Comparison of ENCODE assay signal across 8 cellular contexts in genomic region chr19:40807147-40808020, GRCh38. TPM values are rescaled to one million over a fixed set of nuclear protein-coding genes. Genes with fewer than 3 reads are reported as not detected.
A peak's percentile ranks its signal among the peaks of the same experiment; 100 is the strongest.
DNase-seq lines count a peak whose midpoint lies in the region; ATAC-seq and TF ChIP-seq lines count a peak whose summit lies in the region.

No MANE protein-coding gene starts in this region.

- H3K27me3 ChIP-seq in foreskin keratinocyte (no peaks in the 10 kb centered on the region), stomach (no peaks in the 10 kb centered on the region)

- peak overlapping the region; percentile 98 for H3K27ac Mint-ChIP-seq in T-helper 17 cell

- H3K4me3 ChIP-seq in stomach = peak overlapping the region in 1 of 4 donors; percentile 33

- H3K4me1 ChIP-seq in foreskin keratinocyte = peaks cover 15% of the 10 kb centered on the region
- H3K4me1 ChIP-seq in stomach = peaks cover 70 to 94% (median 93%) of the 10 kb centered on the region in 4 donors

- H3K27ac ChIP-seq in foreskin keratinocyte (no peak overlapping the region), stomach (peak overlapping the region; percentile 68 to 99 (median 95))

- no peaks in the 10 kb centered on the region for H3K9me3 ChIP-seq in T-helper 17 cell (ENCODE audit: control insufficient read depth, low read length, poor library complexity, severe bottlenecking)
- H3K9me3 ChIP-seq in stomach = no peaks in the 10 kb centered on the region

- DNase-seq in activated CD4-positive, alpha-beta T cell treated with anti-CD3 and anti-CD28 coated beads for 48 hours = peak; percentile 46
- no peak for DNase-seq in activated CD4-positive, alpha-beta T cell treated with anti-CD3 and anti-CD28 coated beads, Interleukin-2, amount 50 U/mL, for 48 hours
- DNase-seq in T-helper 17 cell = no peak
- no peak for DNase-seq in foreskin keratinocyte
- DNase-seq in stomach = no peak
- DNase-seq in AG08395 (ENCODE audit: low spot score) = no peak

- H3K36me3 Mint-ChIP-seq in T-helper 17 cell (ENCODE audit: low read depth) = peaks cover 4% of the 10 kb centered on the region

- peaks cover 19 to 33% (median 31%) of the 10 kb centered on the region in 4 donors for H3K36me3 ChIP-seq in stomach

- intact Hi-C loops in stomach (cut with DNase I; ENCODE audit: low total_unique reads) = loop anchor here (5.0 kb wide), 1 partner anchor 145 kb away; no protein-coding TSS in a partner anchor

- TF ChIP-seq CTCF in foreskin keratinocyte (conservative IDR thresholded peaks at IDR 0.05) (peak; percentile 48), stomach (IDR thresholded peaks at IDR 0.05) (peak in 2 of 7 experiments; percentile 11 to 34)

- peaks cover 77% of the 10 kb centered on the region for H3K4me1 Mint-ChIP-seq in T-helper 17 cell

- H3K4me3 Mint-ChIP-seq in T-helper 17 cell = peak overlapping the region; percentile 98

- TF ChIP-seq POLR2A in stomach (IDR thresholded peaks at IDR 0.05) = no peak

- ATAC-seq in T-helper 17 cell (no peak), foreskin keratinocyte (no peak), HG02885 (IDR thresholded peaks at IDR 0.05; ENCODE audit: poor library complexity, unreplicated experiment) (no peak), GM21529 (IDR thresholded peaks at IDR 0.05; ENCODE audit: unreplicated experiment) (no peak)

- 66 to 78% (median 68%) methylated on average over 10 to 18 of the region's 18 CpGs for WGBS in stomach, 5 donors

- H3K27me3 Mint-ChIP-seq in T-helper 17 cell = no peaks in the 10 kb centered on the region

- TF ChIP-seq EP300 in stomach (IDR thresholded peaks at IDR 0.05) = no peak

RNA-seq across cellular contexts. Expression of gene EGLN2, which starts 8.4 kb away (rescaled TPM):
- total RNA-seq in T-helper 17 cell (100 to 1,000 TPM; 112 to 131 TPM), foreskin keratinocyte (81.3 and 84.6 TPM in 2 replicates), stomach (100 to 1,000 TPM in 1 of 5 donors, 10 to 100 TPM in 4; 30.0 to 115 (median 71.2) TPM)
- polyA plus RNA-seq in foreskin keratinocyte (73.2 and 74.2 TPM in 2 replicates), stomach (10 to 100 TPM; 69.8 to 73.9 (median 71.7) TPM)

RNA-seq across cellular contexts. Expression of gene RAB4B, which starts 29.3 kb away (rescaled TPM):
- total RNA-seq in T-helper 17 cell = 10 to 100 TPM; 52.4 to 55.4 TPM
- 13.0 and 17.0 TPM in 2 replicates for total RNA-seq in foreskin keratinocyte
- 25.7 and 33.1 TPM in 2 replicates for polyA plus RNA-seq in foreskin keratinocyte
- total RNA-seq in stomach = 10 to 100 TPM in 4 of 5 donors, not detected in 1; 10.3 to 47.8 (median 28.9) TPM
- polyA plus RNA-seq in stomach = 10 to 100 TPM; 31.6 to 53.7 (median 39.2) TPM

RNA-seq across cellular contexts. Expression of gene MIA, which starts 32.1 kb away (rescaled TPM):
- total RNA-seq in T-helper 17 cell (not detected), foreskin keratinocyte (5.6 and 15.4 TPM in 2 replicates), stomach (1 to 10 TPM in 2 of 5 donors, not detected in 3; 2.9 to 8.1 TPM)
- polyA plus RNA-seq in foreskin keratinocyte (10.0 and 23.9 TPM in 2 replicates), stomach (10 to 100 TPM in 1 of 3 donors, 1 to 10 TPM in 1, not detected in 1; 2.8 to 10.1 TPM)

RNA-seq across cellular contexts. Expression of gene CYP2A6, which starts 42.9 kb away (rescaled TPM):
- total RNA-seq in T-helper 17 cell (not detected), foreskin keratinocyte (not detected in 2 replicates), stomach (not detected)
- polyA plus RNA-seq in foreskin keratinocyte (not detected in 2 replicates), stomach (not detected)

RNA-seq across cellular contexts. Expression of gene SNRPA, which starts 56.4 kb away (rescaled TPM):
- total RNA-seq in T-helper 17 cell (10 to 100 TPM; 67.3 to 81.8 TPM), foreskin keratinocyte (104 and 129 TPM in 2 replicates), stomach (100 to 1,000 TPM in 2 of 5 donors, 10 to 100 TPM in 2, 1 to 10 TPM in 1; 4.9 to 258 (median 46.0) TPM)
- polyA plus RNA-seq in foreskin keratinocyte (121 and 130 TPM in 2 replicates), stomach (10 to 100 TPM; 33.1 to 74.6 (median 71.6) TPM)
